In genomic region chr12:29769162-29769820, GRCh38 we compare ENCODE assay signal across 13 cellular contexts. TPM values are rescaled to one million over a fixed set of nuclear protein-coding genes. Genes with fewer than 3 reads are reported as not detected.
DNase-seq lines count a peak whose midpoint lies in the region; ATAC-seq and TF ChIP-seq lines count a peak whose summit lies in the region.
"Had no signal": no experiment of that assay in that cellular context is flagged by ENCODE, and none has a peak within 500 bp of the region (broad histone marks: within the 10 kb centered on the region; RNA-seq: fewer than 3 reads in every experiment).

No MANE protein-coding gene starts in this region.

- H3K27ac ChIP-seq in right cardiac atrium (ENCODE audit: low read length) (no peak overlapping the region), smooth muscle cell (ENCODE audit: low read depth) (no peak overlapping the region)
- H3K27ac ChIP-seq: 22Rv1, upper lobe of left lung had no signal

- DNase-seq in NCI-H446 (lab: John Stamatoyannopoulos, UW): peak; percentile 2 to 58
- DNase-seq in NCI-H446 treated with DMSO at 0.1 percent for 48 hours (lab: John Stamatoyannopoulos, UW): no peak
- peak; percentile 85 for DNase-seq in astrocyte of the hippocampus (ENCODE audit: low read depth, low spot score)
- DNase-seq in right cardiac atrium: peak in 2 of 3 donors; percentile 23 to 41
- DNase-seq in smooth muscle cell (lab: John Stamatoyannopoulos, UW; ENCODE audit: unreplicated experiment): no peak
- DNase-seq in activated CD4-positive, alpha-beta T cell treated with anti-CD3 and anti-CD28 coated beads, Interleukin-2, amount 50 U/mL, for 48 hours: no peak
- no peak for DNase-seq in NCI-H524 (lab: John Stamatoyannopoulos, UW)
- DNase-seq: activated CD4-positive, alpha-beta T cell treated with anti-CD3 and anti-CD28 coated beads, Interleukin-2, amount 50 U/mL, for 1 hour; erythroblast; NCI-H2171; upper lobe of left lung had no signal

- no peaks in the 10 kb centered on the region for H4K20me1 ChIP-seq in smooth muscle cell (ENCODE audit: low read depth)

- H3K27me3 ChIP-seq in right cardiac atrium (ENCODE audit: control insufficient read depth, insufficient read depth) (no peaks in the 10 kb centered on the region), smooth muscle cell (ENCODE audit: low read depth) (no peaks in the 10 kb centered on the region)
- H3K27me3 ChIP-seq: upper lobe of left lung had no signal

- no peak overlapping the region for H2AFZ ChIP-seq in smooth muscle cell (ENCODE audit: low read depth)

- no peak overlapping the region for H3K9ac ChIP-seq in smooth muscle cell (ENCODE audit: low read depth)

- no peaks in the 10 kb centered on the region for H3K79me2 ChIP-seq in smooth muscle cell (ENCODE audit: low read depth)

- no peaks in the 10 kb centered on the region for H3K36me3 ChIP-seq in smooth muscle cell (ENCODE audit: low read depth)
- H3K36me3 ChIP-seq: upper lobe of left lung had no signal

- no peak overlapping the region for H3K4me3 ChIP-seq in right cardiac atrium (ENCODE audit: low read length)
- H3K4me3 ChIP-seq in smooth muscle cell: no peak overlapping the region
- H3K4me3 ChIP-seq: upper lobe of left lung had no signal

- whole genome bisulfite sequencing in right cardiac atrium: 68% methylated on average over 4 of the region's 4 CpGs
- WGBS in smooth muscle cell (ENCODE audit: low lambda C conversion rate): 90% methylated on average over 4 of the region's 4 CpGs

- H3K9me3 ChIP-seq in right cardiac atrium (ENCODE audit: control insufficient read depth, low read length): no peaks in the 10 kb centered on the region
- no peaks in the 10 kb centered on the region for H3K9me3 ChIP-seq in smooth muscle cell (replicated peaks; ENCODE audit: low read depth)
- H3K9me3 ChIP-seq: upper lobe of left lung had no signal

- intact Hi-C loops in right cardiac atrium (cut with DNase I): no loop called here

- TF ChIP-seq CTCF in smooth muscle cell (IDR thresholded peaks at IDR 0.05; ENCODE audit: borderline replicate concordance, insufficient read depth, poor library complexity, severe bottlenecking): no peak

- H3K4me2 ChIP-seq in smooth muscle cell: peak overlapping the region; percentile 20

- H3K4me1 ChIP-seq in right cardiac atrium (ENCODE audit: control insufficient read depth, insufficient read depth, low read length) (peaks cover 19% of the 10 kb centered on the region), smooth muscle cell (ENCODE audit: low read depth) (no peaks in the 10 kb centered on the region)
- H3K4me1 ChIP-seq: upper lobe of left lung had no signal

- peak; percentile 87 to 90 for ATAC-seq in right cardiac atrium
- ATAC-seq in GM21526 (IDR thresholded peaks at IDR 0.05; ENCODE audit: low FRiP score, unreplicated experiment): no peak

- H3F3A ChIP-seq in smooth muscle cell (ENCODE audit: low read depth): no peaks in the 10 kb centered on the region

RNA-seq across cellular contexts. Expression of gene TMTC1, which starts 14.5 kb away (rescaled TPM):
- total RNA-seq in right cardiac atrium (10 to 100 TPM; 44.4 to 57.8 (median 53.5) TPM), smooth muscle cell (8.7 and 10.0 TPM in 2 replicates)
- polyA plus RNA-seq in right cardiac atrium (17.9 TPM), smooth muscle cell (3.4 and 3.5 TPM in 2 replicates)

Comparison
In these comparisons a context has a peak if more than half of its experiments do, and no peak if none do; other contexts are left out.
1. DNase-seq: peak in NCI-H446 (2 of 2), astrocyte of the hippocampus (single experiment) and right cardiac atrium (2 of 3); none in NCI-H446 treated with DMSO at 0.1 percent for 48 hours (single experiment), smooth muscle cell (single experiment), activated CD4-positive, alpha-beta T cell treated with anti-CD3 and anti-CD28 coated beads, Interleukin-2, amount 50 U/mL, for 48 hours (0 of 2) and NCI-H524 (0 of 2).